In the genomic region with DNA sequence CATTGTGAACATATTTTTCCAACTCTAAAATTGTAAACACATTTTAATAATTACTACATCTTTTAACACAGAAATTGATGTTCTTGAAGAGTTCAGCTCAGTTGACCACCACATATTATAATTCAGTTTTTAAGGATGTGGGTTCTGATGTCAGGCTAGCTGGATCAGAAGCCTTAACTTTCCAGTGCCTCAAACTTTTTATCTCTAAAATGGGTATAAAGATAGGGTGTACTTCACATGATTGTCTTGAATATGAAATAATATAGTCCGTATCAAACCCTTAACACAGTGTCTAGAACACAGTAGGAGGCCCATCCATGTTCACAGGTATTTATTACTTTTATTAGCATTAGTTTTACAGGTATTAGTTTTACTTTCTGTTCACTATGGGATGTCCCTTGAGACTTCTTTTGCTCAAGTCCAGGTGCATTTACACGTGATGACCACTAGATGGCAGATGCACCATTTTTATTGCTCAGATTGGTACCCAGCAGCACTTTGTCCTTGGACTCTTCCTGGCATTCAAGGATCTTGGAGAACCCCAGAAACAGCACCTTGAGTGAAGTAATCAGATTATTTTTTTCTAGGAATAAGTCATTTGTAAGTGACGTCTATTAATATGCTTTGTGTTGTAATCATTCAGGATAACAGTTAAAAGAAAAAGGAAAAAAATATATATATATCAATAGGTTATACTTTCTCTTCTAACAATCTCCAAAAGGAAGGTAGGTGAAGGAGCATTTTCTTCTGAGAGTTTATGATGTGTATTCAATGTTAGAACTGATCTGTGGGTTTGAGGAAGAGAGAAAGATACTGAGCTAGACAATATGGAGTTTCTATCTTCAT, we compare ENCODE assay signal across 8 cellular contexts.
A peak's percentile ranks its signal among the peaks of the same experiment; 100 is the strongest.
DNase-seq lines count a peak whose midpoint lies in the region; ATAC-seq and TF ChIP-seq lines count a peak whose summit lies in the region.

No MANE protein-coding gene starts in this region.

- H3K27ac ChIP-seq in body of pancreas, result no peak overlapping the region

- H3K4me3 Mint-ChIP-seq in stimulated activated naive CD8-positive, alpha-beta T cell treated with anti-CD3 and anti-CD28 coated beads, Interleukin-15, amount 100 ng/mL, for 72 hours, result no peak overlapping the region

- DNase-seq in DMS79 (lab: John Stamatoyannopoulos, UW) (peak; percentile 15), NCI-H345 treated with DMSO at 0.1 percent for 48 hours (lab: John Stamatoyannopoulos, UW; ENCODE audit: unreplicated experiment) (peak; percentile 79), body of pancreas (peak in 3 of 4 donors; percentile 12 to 33 (median 12)), iPS-NIHi11 (ENCODE audit: low spot score) (peak; percentile 72), activated gamma-delta T cell treated with Interleukin-2 at 50 U/mL for 16 hours (no peak)
- no peak for DNase-seq in stimulated activated naive CD8-positive, alpha-beta T cell treated with anti-CD3 and anti-CD28 coated beads, Interleukin-15, amount 100 ng/mL, for 72 hours

- H3K27me3 ChIP-seq in body of pancreas, result no peaks in the 10 kb centered on the region

- H3K9me3 ChIP-seq in body of pancreas, result no peaks in the 10 kb centered on the region

- whole genome bisulfite sequencing in body of pancreas, 2 donors, result 6% methylated on average over 3 of the region's 3 CpGs

- no peaks in the 10 kb centered on the region for H3K36me3 ChIP-seq in body of pancreas (replicated peaks in 1 of 2; ENCODE audit: insufficient read depth in 1 of 2, low read depth in 2 of 2)

- no peak overlapping the region for H3K4me3 ChIP-seq in body of pancreas

- TF ChIP-seq CTCF in body of pancreas (IDR thresholded peaks at IDR 0.05), result peak; percentile 63 to 89 (median 74)

- H3K9me3 Mint-ChIP-seq in stimulated activated naive CD8-positive, alpha-beta T cell treated with anti-CD3 and anti-CD28 coated beads, Interleukin-15, amount 100 ng/mL, for 72 hours, result no peaks in the 10 kb centered on the region

- H3K4me1 Mint-ChIP-seq in stimulated activated naive CD8-positive, alpha-beta T cell treated with anti-CD3 and anti-CD28 coated beads, Interleukin-15, amount 100 ng/mL, for 72 hours, result no peaks in the 10 kb centered on the region

- no peak overlapping the region for H3K27ac Mint-ChIP-seq in stimulated activated naive CD8-positive, alpha-beta T cell treated with anti-CD3 and anti-CD28 coated beads, Interleukin-15, amount 100 ng/mL, for 72 hours

- H3K27me3 Mint-ChIP-seq in stimulated activated naive CD8-positive, alpha-beta T cell treated with anti-CD3 and anti-CD28 coated beads, Interleukin-15, amount 100 ng/mL, for 72 hours, result no peaks in the 10 kb centered on the region

- H3K4me1 ChIP-seq in body of pancreas, result no peaks in the 10 kb centered on the region

- intact Hi-C loops in body of pancreas (cut with DNase I), result no loop called here

- ATAC-seq in GM19351 (IDR thresholded peaks at IDR 0.05; ENCODE audit: unreplicated experiment) (peak; percentile 85), HG03159 (IDR thresholded peaks at IDR 0.05; ENCODE audit: unreplicated experiment) (peak; percentile 88), body of pancreas (peak; percentile 60)
- ATAC-seq in stimulated activated naive CD8-positive, alpha-beta T cell treated with anti-CD3 and anti-CD28 coated beads, Interleukin-15, amount 100 ng/mL, for 72 hours, result peak; percentile 49

- no peak for TF ChIP-seq POLR2A in body of pancreas (IDR thresholded peaks at IDR 0.05)

Comparison
In these comparisons a context has a peak if more than half of its experiments do, and no peak if none do; other contexts are left out.
1. DNase-seq: peak in DMS79 (single experiment), NCI-H345 treated with DMSO at 0.1 percent for 48 hours (single experiment), body of pancreas (3 of 4) and iPS-NIHi11 (single experiment); none in stimulated activated naive CD8-positive, alpha-beta T cell treated with anti-CD3 and anti-CD28 coated beads, Interleukin-15, amount 100 ng/mL, for 72 hours (0 of 2) and activated gamma-delta T cell treated with Interleukin-2 at 50 U/mL for 16 hours (single experiment).
2. Peak in every context shown above with its lines, with median percentiles within 50 percentile points of each other: ATAC-seq.